14 cellular contexts compared by ENCODE assay signal in the genomic region with DNA sequence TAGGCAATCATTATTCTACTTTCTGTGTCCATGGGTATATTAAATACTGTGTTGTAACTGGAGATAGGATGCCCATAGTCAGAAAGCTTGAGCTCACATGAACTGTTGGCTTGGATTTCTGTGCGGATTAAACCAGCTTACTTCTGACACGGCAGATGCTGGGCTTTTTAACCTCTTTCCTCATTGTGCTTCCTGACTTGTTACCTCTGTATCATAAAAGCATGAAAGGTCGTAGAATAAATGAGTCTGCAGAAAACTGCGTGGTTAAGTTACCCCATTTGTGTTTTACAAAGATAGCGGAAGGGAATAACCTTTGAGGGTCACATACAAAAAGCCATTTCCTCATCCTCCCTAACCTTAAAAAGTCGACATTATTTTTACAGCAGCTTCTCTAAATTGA.
DNase-seq lines count a peak whose midpoint lies in the region; ATAC-seq and TF ChIP-seq lines count a peak whose summit lies in the region.
"Had no signal": no experiment of that assay in that cellular context is flagged by ENCODE, and none has a peak within 500 bp of the region (broad histone marks: within the 10 kb centered on the region; RNA-seq: fewer than 3 reads in every experiment).

No MANE protein-coding gene starts in this region.

- intact Hi-C loops in Caco-2 (cut with micrococcal nuclease; ENCODE audit: unreplicated experiment): no loop called here

- H3K4me3 ChIP-seq in rectal smooth muscle tissue (ENCODE audit: low read length) (no peak overlapping the region), Caco-2 (ENCODE audit: low read depth, low read length) (no peak overlapping the region)
- H3K4me3 ChIP-seq: A549 had no signal

- no peaks in the 10 kb centered on the region for H3K27me3 ChIP-seq in rectal smooth muscle tissue (ENCODE audit: control insufficient read depth, insufficient read depth, low read length)
- H3K27me3 ChIP-seq in Caco-2 (replicated peaks; ENCODE audit: control insufficient read depth, insufficient read depth, low read length): no peaks in the 10 kb centered on the region

- CTCF ChIA-PET in Caco-2 (lab: Charles Lee): no interaction called here

- H3K4me3 Mint-ChIP-seq in Caco-2 (ENCODE audit: unreplicated experiment): no peak overlapping the region
- H3K4me3 Mint-ChIP-seq: naive B cell had no signal

- peak; percentile 35 for DNase-seq in SKM-1 treated with dmso at 0.1 percent for 144 hours (lab: John Stamatoyannopoulos, UW; ENCODE audit: unreplicated experiment)
- DNase-seq in SKM-1 (lab: John Stamatoyannopoulos, UW; ENCODE audit: unreplicated experiment): no peak
- peak; percentile 91 for DNase-seq in NCI-H82 treated with DMSO at 0.1 percent for 48 hours (lab: John Stamatoyannopoulos, UW; ENCODE audit: unreplicated experiment)
- no peak for DNase-seq in Caco-2
- no peak for DNase-seq in NCI-H510A (lab: John Stamatoyannopoulos, UW)
- DNase-seq: DMS 273 treated with DMSO at 0.1 percent for 48 hours, naive B cell, NCI-H1048, NCI-H69, SHP77 treated with DMSO at 0.1 percent for 48 hours had no signal

- peaks cover 7% of the 10 kb centered on the region for H3K4me1 ChIP-seq in rectal smooth muscle tissue (ENCODE audit: control insufficient read depth, insufficient read depth, low read length)
- peaks cover 6% of the 10 kb centered on the region for H3K4me1 ChIP-seq in Caco-2
- H3K4me1 ChIP-seq: A549 had no signal

- ATAC-seq in esophagus mucosa (peak; percentile 38), HG02938 (IDR thresholded peaks at IDR 0.05; ENCODE audit: unreplicated experiment) (no peak)
- ATAC-seq: A549 had no signal

- no peak overlapping the region for H3K9ac ChIP-seq in rectal smooth muscle tissue (ENCODE audit: low read length)

- TF ChIP-seq CTCF in Caco-2 (IDR thresholded peaks at IDR 0.05; ENCODE audit: insufficient read depth in 1 of 2, low read depth in 1 of 2, low read length in 1 of 2, severe bottlenecking in 1 of 2, unreplicated experiment in 1 of 2): no peak

- H3K27ac Mint-ChIP-seq in Caco-2 (ENCODE audit: unreplicated experiment): no peak overlapping the region

- no peaks in the 10 kb centered on the region for H3K9me3 ChIP-seq in Caco-2
- H3K9me3 ChIP-seq: A549 had no signal

- H3K4me1 Mint-ChIP-seq in Caco-2 (ENCODE audit: low read depth, unreplicated experiment): no peaks in the 10 kb centered on the region

- H3K36me3 ChIP-seq in rectal smooth muscle tissue (ENCODE audit: control insufficient read depth, insufficient read depth, low read length) (no peaks in the 10 kb centered on the region), Caco-2 (ENCODE audit: control insufficient read depth, insufficient read depth, low read length) (no peaks in the 10 kb centered on the region)

- no peaks in the 10 kb centered on the region for H3K9me3 Mint-ChIP-seq in Caco-2 (ENCODE audit: unreplicated experiment)
- H3K9me3 Mint-ChIP-seq: naive B cell had no signal

- peaks cover 13% of the 10 kb centered on the region for H3K36me3 Mint-ChIP-seq in Caco-2 (ENCODE audit: insufficient read depth, unreplicated experiment)
- H3K36me3 Mint-ChIP-seq: naive B cell had no signal

- BruUV-seq in Caco-2 (replicated peaks; lab: Mats Ljungman, UMichigan): no TSS peak

- POLR2A ChIA-PET in Caco-2 (lab: Charles Lee): no interaction called here

- peak overlapping the region; percentile 59 for H3K27ac ChIP-seq in rectal smooth muscle tissue (ENCODE audit: low read depth, low read length)
- H3K27ac ChIP-seq: A549 had no signal

- no peaks in the 10 kb centered on the region for H3K27me3 Mint-ChIP-seq in Caco-2 (ENCODE audit: insufficient read depth, unreplicated experiment)
- H3K27me3 Mint-ChIP-seq: naive B cell had no signal

Comparison
In these comparisons a context has a peak if more than half of its experiments do, and no peak if none do; other contexts are left out.
1. DNase-seq: peak in SKM-1 treated with dmso at 0.1 percent for 144 hours (single experiment) and NCI-H82 treated with DMSO at 0.1 percent for 48 hours (single experiment); none in SKM-1 (single experiment), Caco-2 (0 of 2) and NCI-H510A (single experiment).